26 cellular contexts compared by ENCODE assay signal in genomic region chr6:39811835-39812345, GRCh38. TPM values are rescaled to one million over a fixed set of nuclear protein-coding genes. Genes with fewer than 3 reads are reported as not detected.
DNase-seq lines count a peak whose midpoint lies in the region; TF ChIP-seq lines count a peak whose summit lies in the region.
"Had no signal": no experiment of that assay in that cellular context is flagged by ENCODE, and none has a peak within 500 bp of the region (broad histone marks: within the 10 kb centered on the region; RNA-seq: fewer than 3 reads in every experiment).

No MANE protein-coding gene starts in this region.

- no peaks in the 10 kb centered on the region for H3K27me3 Mint-ChIP-seq in chondrocyte (ENCODE audit: low read depth)
- peaks cover 3% of the 10 kb centered on the region for H3K27me3 Mint-ChIP-seq in mesothelial cell of epicardium (ENCODE audit: low read depth)

- no peak for TF ChIP-seq EP300 in stomach (IDR thresholded peaks at IDR 0.05)

- peaks cover 9% of the 10 kb centered on the region for H3K36me3 Mint-ChIP-seq in chondrocyte (ENCODE audit: low read depth)
- H3K36me3 Mint-ChIP-seq in mesothelial cell of epicardium, result no peaks in the 10 kb centered on the region
- H3K36me3 Mint-ChIP-seq: activated naive CD4-positive, alpha-beta T cell treated with anti-CD3 and anti-CD28 coated beads, Interleukin-2, amount 50 U/mL, for 24 hours; CD8-positive, alpha-beta memory T cell had no signal

- TF ChIP-seq POLR2A in stomach (IDR thresholded peaks at IDR 0.05) (no peak), testis (IDR thresholded peaks at IDR 0.05) (no peak)

- H3K4me3 ChIP-seq in BLaER1 (no peak overlapping the region), stomach (no peak overlapping the region), testis (no peak overlapping the region)
- H3K4me3 ChIP-seq: A549, lower lobe of right lung, SJSA1 had no signal

- no peaks in the 10 kb centered on the region for H4K20me1 ChIP-seq in BLaER1

- H3K4me1 ChIP-seq in BLaER1 (peaks cover 49% of the 10 kb centered on the region), stomach (peaks cover 12 to 63% (median 45%) of the 10 kb centered on the region in 4 donors), testis (peaks cover 33% of the 10 kb centered on the region)
- H3K4me1 ChIP-seq: A549, SJSA1 had no signal

- no peak for DNase-seq in chondrocyte (ENCODE audit: low spot score)
- DNase-seq in mesothelial cell of epicardium (ENCODE audit: low spot score in 2 of 2, unreplicated experiment in 2 of 2), result no peak
- no peak for DNase-seq in stomach
- no peak for DNase-seq in pons (ENCODE audit: low spot score)
- no peak for DNase-seq in testis
- DNase-seq in NCI-H748 (lab: John Stamatoyannopoulos, UW; ENCODE audit: unreplicated experiment), result no peak
- DNase-seq in germinal center (ENCODE audit: low spot score), result no peak
- DNase-seq: activated CD4-positive, alpha-beta T cell treated with anti-CD3 and anti-CD28 coated beads, Interleukin-2, amount 50 U/mL, for 48 hours; activated CD8-positive, alpha-beta memory T cell treated with anti-CD3 and anti-CD28 coated beads, Interleukin-2, amount 50 U/mL, for 4 hours; aorta; CD8-positive, alpha-beta memory T cell; effector CD8-positive, alpha-beta T cell; KG1; lower lobe of right lung; NCI-H1417 treated with DMSO at 0.1 percent for 48 hours; NCI-H2107; NK-92 treated with Interleukin-12 subunit alpha and Interleukin-12 subunit beta, amount 100 ng/mL, for 24 hours; stimulated activated CD4-positive, alpha-beta T cell treated with anti-CD3 and anti-CD28 coated beads, Interleukin-4, amount 100 ng/mL, for 24 hours; stimulated activated naive CD4-positive, alpha-beta T cell; T-helper 1 cell had no signal

- H3K4me3 Mint-ChIP-seq in chondrocyte (ENCODE audit: unreplicated experiment) (no peak overlapping the region), mesothelial cell of epicardium (no peak overlapping the region)
- H3K4me3 Mint-ChIP-seq: activated naive CD4-positive, alpha-beta T cell treated with anti-CD3 and anti-CD28 coated beads, Interleukin-2, amount 50 U/mL, for 24 hours; activated T-helper 17 cell treated with anti-CD3 and anti-CD28 coated beads, Interleukin-2, amount 50 U/mL, for 72 hours; CD8-positive, alpha-beta memory T cell had no signal

- H3K36me3 ChIP-seq in BLaER1 (no peaks in the 10 kb centered on the region), stomach (peaks cover 0 to 4% (median 0%) of the 10 kb centered on the region in 4 donors), testis (ENCODE audit: low read depth, missing control alignments) (no peaks in the 10 kb centered on the region)
- H3K36me3 ChIP-seq: lower lobe of right lung, SJSA1 had no signal

- intact Hi-C loops in stomach (cut with DNase I; ENCODE audit: low total_unique reads) (no loop called here), testis (cut with DNase I; ENCODE audit: low total_unique reads) (loop anchor here (10.0 kb wide), 1 partner anchor 73 kb away; no protein-coding TSS in a partner anchor)

- WGBS in stomach, 5 donors, result 55 to 83% (median 74%) methylated on average over 3 of the region's 3 CpGs
- WGBS in testis, 2 donors, result 60 to 85% methylated on average over 3 of the region's 3 CpGs

- TF ChIP-seq CTCF in chondrocyte (IDR thresholded peaks at IDR 0.05) (no peak), mesothelial cell of epicardium (IDR thresholded peaks at IDR 0.05; ENCODE audit: unreplicated experiment) (no peak), stomach (IDR thresholded peaks at IDR 0.05) (no peak), testis (IDR thresholded peaks at IDR 0.05) (no peak)

- H3K9me3 Mint-ChIP-seq in chondrocyte (ENCODE audit: low read depth) (no peaks in the 10 kb centered on the region), mesothelial cell of epicardium (no peaks in the 10 kb centered on the region)
- H3K9me3 Mint-ChIP-seq: activated naive CD4-positive, alpha-beta T cell treated with anti-CD3 and anti-CD28 coated beads, Interleukin-2, amount 50 U/mL, for 24 hours; CD8-positive, alpha-beta memory T cell had no signal

- H3K27ac ChIP-seq in BLaER1, result no peak overlapping the region
- peak overlapping the region in 4 of 5 donors; percentile 52 to 83 (median 68) for H3K27ac ChIP-seq in stomach
- peak overlapping the region in 1 of 2 donors; percentile 64 for H3K27ac ChIP-seq in testis
- H3K27ac ChIP-seq: A549, lower lobe of right lung, SJSA1 had no signal

- H3K4me2 ChIP-seq in BLaER1, result peak overlapping the region; percentile 9; the same call in 1 of the 2 replicates
- H3K4me2 ChIP-seq: A549 had no signal

- peaks cover 80% of the 10 kb centered on the region for H3K4me1 Mint-ChIP-seq in chondrocyte (ENCODE audit: low read depth)
- H3K4me1 Mint-ChIP-seq in mesothelial cell of epicardium, result peaks cover 18% of the 10 kb centered on the region
- H3K4me1 Mint-ChIP-seq: activated naive CD4-positive, alpha-beta T cell treated with anti-CD3 and anti-CD28 coated beads, Interleukin-2, amount 50 U/mL, for 24 hours; activated T-helper 17 cell treated with anti-CD3 and anti-CD28 coated beads, Interleukin-2, amount 50 U/mL, for 72 hours; CD8-positive, alpha-beta memory T cell had no signal

- H3K9ac ChIP-seq in BLaER1, result no peak overlapping the region

- H3K9me3 ChIP-seq in BLaER1, result no peaks in the 10 kb centered on the region
- no peaks in the 10 kb centered on the region for H3K9me3 ChIP-seq in stomach
- no peaks in the 10 kb centered on the region for H3K9me3 ChIP-seq in testis
- H3K9me3 ChIP-seq: A549, lower lobe of right lung, SJSA1 had no signal

- H3K27me3 ChIP-seq in BLaER1, result no peaks in the 10 kb centered on the region
- no peaks in the 10 kb centered on the region for H3K27me3 ChIP-seq in stomach
- H3K27me3 ChIP-seq in testis, result no peaks in the 10 kb centered on the region
- H3K27me3 ChIP-seq: SJSA1 had no signal

- peak overlapping the region; percentile 85 for H3K27ac Mint-ChIP-seq in chondrocyte (ENCODE audit: unreplicated experiment)
- H3K27ac Mint-ChIP-seq in mesothelial cell of epicardium, result peak overlapping the region; percentile 53
- H3K27ac Mint-ChIP-seq: activated naive CD4-positive, alpha-beta T cell treated with anti-CD3 and anti-CD28 coated beads, Interleukin-2, amount 50 U/mL, for 24 hours; activated T-helper 17 cell treated with anti-CD3 and anti-CD28 coated beads, Interleukin-2, amount 50 U/mL, for 72 hours; CD8-positive, alpha-beta memory T cell had no signal

RNA-seq across cellular contexts. Expression of gene DAAM2, which starts 19.7 kb away (rescaled TPM):
- total RNA-seq in chondrocyte (137 to 142 TPM (median 142 TPM) in 3 replicates), mesothelial cell of epicardium (13.3 to 15.2 TPM (median 13.7 TPM) in 3 replicates), stomach (10 to 100 TPM in 4 of 5 donors, 1 to 10 TPM in 1; 9.3 to 78.8 (median 35.7) TPM), testis (10 to 100 TPM; 64.5 to 66.1 TPM)
- polyA plus RNA-seq in stomach (10 to 100 TPM; 15.1 to 18.5 (median 17.9) TPM), testis (ENCODE audit: insufficient read depth, low read depth, low replicate concordance) (37.4 TPM)
- total RNA-seq: activated T-helper 17 cell treated with anti-CD3 and anti-CD28 coated beads, Interleukin-2, amount 50 U/mL, for 72 hours; CD8-positive, alpha-beta memory T cell; HT-29 had no signal
- polyA plus RNA-seq: A549; CD8-positive, alpha-beta memory T cell had no signal
